ENCODE assay signal across 24 cellular contexts in the genomic region with DNA sequence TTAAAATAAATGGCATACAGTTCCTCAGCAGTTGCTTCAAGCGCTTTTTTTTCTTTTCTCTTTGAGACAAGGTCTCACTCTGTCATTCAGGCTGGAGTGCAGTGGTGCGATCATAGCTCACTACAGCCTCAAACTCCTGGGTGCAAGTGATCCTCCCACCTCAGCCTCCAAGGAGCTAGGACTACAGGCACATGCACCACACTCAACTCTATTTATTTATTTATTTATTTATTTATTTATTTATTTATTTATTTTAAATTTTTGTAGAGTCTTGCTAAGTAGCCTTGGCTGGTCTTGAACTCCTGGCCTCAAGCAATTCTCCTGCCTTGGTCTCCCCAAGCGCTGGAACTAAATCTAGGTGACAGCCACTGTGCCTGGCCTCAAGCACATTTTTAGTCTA.
DNase-seq lines count a peak whose midpoint lies in the region; ATAC-seq, FAIRE-seq and TF ChIP-seq lines count a peak whose summit lies in the region.
"Had no signal": no experiment of that assay in that cellular context is flagged by ENCODE, and none has a peak within 500 bp of the region (broad histone marks: within the 10 kb centered on the region; RNA-seq: fewer than 3 reads in every experiment).

No MANE protein-coding gene starts in this region.

- TF ChIP-seq POLR2A in A549 (IDR thresholded peaks at IDR 0.05; ENCODE audit: low read length) (no peak), K562 (conservative IDR thresholded peaks at IDR 0.05) (no peak), esophagus squamous epithelium (IDR thresholded peaks at IDR 0.05) (no peak)

- H2AFZ ChIP-seq in OCI-LY3 (ENCODE audit: low read depth, low read length) = no peak overlapping the region
- no peak overlapping the region for H2AFZ ChIP-seq in K562 (ENCODE audit: low read depth, low read length)
- no peak overlapping the region for H2AFZ ChIP-seq in osteoblast (ENCODE audit: low read length)
- H2AFZ ChIP-seq: GM23248 had no signal

- no peak for TF ChIP-seq CTCF in A549 (IDR thresholded peaks at IDR 0.05)
- no peak for TF ChIP-seq CTCF in OCI-LY3 (IDR thresholded peaks at IDR 0.05; ENCODE audit: low read depth, low read length)
- TF ChIP-seq CTCF in K562 (IDR thresholded peaks at IDR 0.05 in 2 of 3, conservative IDR thresholded peaks at IDR 0.05 in 1 of 3; ENCODE audit: insufficient read depth in 2 of 3, low read depth in 1 of 3, low read length in 3 of 3) = no peak
- TF ChIP-seq CTCF in osteoblast (IDR thresholded peaks at IDR 0.05; ENCODE audit: extremely low read depth, low read depth, low read length) = no peak
- no peak for TF ChIP-seq CTCF in esophagus squamous epithelium (IDR thresholded peaks at IDR 0.05)

- BruUV-seq in K562 (replicated peaks; lab: Mats Ljungman, UMichigan) = no TSS peak

- POLR2A ChIA-PET in A549 (lab: Yijun Ruan, JAX) = no interaction called here
- POLR2A ChIA-PET in K562 (lab: Yijun Ruan, JAX) = interaction anchor here (0.7 to 1.6 kb wide), 3 partner anchors 10 to 254 kb away, joined by 3 to 6 read pairs (median 3); no protein-coding TSS in a partner anchor

- H3K9me1 ChIP-seq in K562 (ENCODE audit: control insufficient read depth, insufficient read depth, low read length) = no peaks in the 10 kb centered on the region

- TF ChIP-seq RAD21 in A549 (conservative IDR thresholded peaks at IDR 0.05 in 1 of 2, IDR thresholded peaks at IDR 0.05 in 1 of 2) (no peak), K562 (CRISPR knock-in tag; conservative IDR thresholded peaks at IDR 0.05 in 1 of 2, IDR thresholded peaks at IDR 0.05 in 1 of 2) (no peak)

- H3K9ac ChIP-seq in OCI-LY3 (ENCODE audit: low read length) (no peak overlapping the region), K562 (ENCODE audit: insufficient read depth in 1 of 2, low read depth in 2 of 2, low read length in 2 of 2) (no peak overlapping the region)
- H3K9ac ChIP-seq: GM23248 had no signal

- H3K36me3 ChIP-seq in OCI-LY3 (replicated peaks; ENCODE audit: low read depth, low read length) (no peaks in the 10 kb centered on the region), K562 (ENCODE audit: control insufficient read depth, insufficient read depth, low read length) (no peaks in the 10 kb centered on the region), osteoblast (ENCODE audit: insufficient read depth, low read length) (no peaks in the 10 kb centered on the region), esophagus squamous epithelium (no peaks in the 10 kb centered on the region)
- H3K36me3 ChIP-seq: BE2C had no signal

- TF ChIP-seq EP300 in A549 (IDR thresholded peaks at IDR 0.05) (no peak), K562 (IDR thresholded peaks at IDR 0.05; ENCODE audit: low read length) (no peak)

- H3K4me2 ChIP-seq in A549 (no peak overlapping the region), OCI-LY3 (ENCODE audit: low read length) (peak overlapping the region; percentile 91), K562 (ENCODE audit: insufficient read depth, low read length) (no peak overlapping the region), osteoblast (ENCODE audit: insufficient read depth, low read length) (no peak overlapping the region)

- H3K27me3 ChIP-seq in OCI-LY3 (ENCODE audit: low read depth, low read length) = no peaks in the 10 kb centered on the region
- H3K27me3 ChIP-seq in K562 (ENCODE audit: control insufficient read depth in 2 of 2, insufficient read depth in 2 of 2, low read length in 2 of 2) = no peaks in the 10 kb centered on the region
- H3K27me3 ChIP-seq in osteoblast (ENCODE audit: insufficient read depth, low read length) = no peaks in the 10 kb centered on the region
- H3K27me3 ChIP-seq in esophagus squamous epithelium = no peaks in the 10 kb centered on the region
- H3K27me3 ChIP-seq: BE2C had no signal

- H3K4me3 ChIP-seq in A549 = no peak overlapping the region
- H3K4me3 ChIP-seq in OCI-LY3 (ENCODE audit: low read length) = no peak overlapping the region
- H3K4me3 ChIP-seq in K562 = no peak overlapping the region
- no peak overlapping the region for H3K4me3 ChIP-seq in osteoblast (ENCODE audit: insufficient read depth, low read length)
- H3K4me3 ChIP-seq in esophagus squamous epithelium = no peak overlapping the region
- H3K4me3 ChIP-seq: GM23248 had no signal

- peaks cover 17% of the 10 kb centered on the region; the same call in 1 of the 2 replicates for H4K20me1 ChIP-seq in OCI-LY3 (ENCODE audit: insufficient read depth, low read length)
- H4K20me1 ChIP-seq in K562 (replicated peaks; ENCODE audit: control insufficient read depth, insufficient read depth, low read length) = peaks cover 11% of the 10 kb centered on the region
- H4K20me1 ChIP-seq in osteoblast (ENCODE audit: insufficient read depth, low read length) = peaks cover 70% of the 10 kb centered on the region

- no peak for ATAC-seq in A549
- ATAC-seq in K562 = no peak

- intact Hi-C loops in K562 (cut with micrococcal nuclease) = loop anchor here (10.0 kb wide), 1 partner anchor 49 kb away; no protein-coding TSS in a partner anchor
- intact Hi-C loops in esophagus squamous epithelium (cut with DNase I) = loop anchor here (10.0 kb wide), 1 partner anchor 459 kb away; no protein-coding TSS in a partner anchor

- H3K27ac ChIP-seq in A549 (no peak overlapping the region), OCI-LY3 (ENCODE audit: low read length) (peak overlapping the region; percentile 79; the same call in 1 of the 2 replicates), K562 (ENCODE audit: extremely low read depth, low read depth, low read length) (no peak overlapping the region), osteoblast (ENCODE audit: low read depth, low read length) (peak overlapping the region; percentile 30), esophagus squamous epithelium (no peak overlapping the region)
- H3K27ac ChIP-seq: 22Rv1, GM23248 had no signal

- 95% methylated on average over 3 of the region's 3 CpGs for WGBS in A549 (ENCODE audit: missing lambda C conversion rate)
- 96% methylated on average over 3 of the region's 3 CpGs for WGBS in K562 (ENCODE audit: insufficient coverage, low coverage, missing lambda C conversion rate)
- 96 to 98% methylated on average over 3 of the region's 3 CpGs for WGBS in esophagus squamous epithelium, 2 donors

- H3K4me1 ChIP-seq in A549 = peaks cover 72% of the 10 kb centered on the region
- peaks cover 58% of the 10 kb centered on the region for H3K4me1 ChIP-seq in OCI-LY3 (ENCODE audit: low read length)
- peaks cover 8 to 25% of the 10 kb centered on the region in 2 experiments; a peak in 4 of 5 replicates for H3K4me1 ChIP-seq in K562 (replicated peaks in 1 of 2; ENCODE audit: control insufficient read depth in 2 of 2, insufficient read depth in 2 of 2, low read length in 2 of 2)
- peaks cover 43% of the 10 kb centered on the region for H3K4me1 ChIP-seq in osteoblast (ENCODE audit: insufficient read depth, low read length)
- peaks cover 6 to 72% (median 41%) of the 10 kb centered on the region in 3 donors for H3K4me1 ChIP-seq in esophagus squamous epithelium

- H3K9me3 ChIP-seq in A549 = no peaks in the 10 kb centered on the region
- no peaks in the 10 kb centered on the region for H3K9me3 ChIP-seq in OCI-LY3 (ENCODE audit: insufficient read depth, low read length)
- no peaks in the 10 kb centered on the region for H3K9me3 ChIP-seq in K562 (replicated peaks; ENCODE audit: control insufficient read depth, insufficient read depth, low read depth, low read length)
- H3K9me3 ChIP-seq in osteoblast (ENCODE audit: low read depth, low read length) = no peaks in the 10 kb centered on the region
- no peaks in the 10 kb centered on the region for H3K9me3 ChIP-seq in esophagus squamous epithelium
- H3K9me3 ChIP-seq: BE2C had no signal

- CTCF ChIA-PET in A549 (lab: Yijun Ruan, JAX) (interaction anchor here (2.1 kb wide), 1 partner anchor 91 kb away, joined by 7 read pairs; no protein-coding TSS in a partner anchor), K562 (lab: Yijun Ruan, JAX; ENCODE audit: low intra/inter-chr PET ratio) (no interaction called here)

- H3K79me2 ChIP-seq in OCI-LY3 (ENCODE audit: low read length) (peaks cover 95% of the 10 kb centered on the region), K562 (ENCODE audit: control insufficient read depth, insufficient read depth, low read length) (peaks cover 96% of the 10 kb centered on the region), osteoblast (ENCODE audit: insufficient read depth, low read length) (peaks cover 93% of the 10 kb centered on the region)

- no peak for FAIRE-seq in A549 (lab: Jason Lieb, UNC)
- no peak for FAIRE-seq in K562 (lab: Jason Lieb, UNC)
- FAIRE-seq: A204.1, G401.6, GM12892, H1 had no signal

- no peak for DNase-seq in A549 (ENCODE audit: low read depth in 1 of 2, low spot score in 1 of 2)
- no peak for DNase-seq in K562 (ENCODE audit: extremely low read depth in 1 of 4, low spot score in 3 of 4)
- DNase-seq in osteoblast (ENCODE audit: insufficient read length, low spot score, missing footprints) = no peak
- DNase-seq in esophagus squamous epithelium (lab: John Stamatoyannopoulos, UW) = no peak
- DNase-seq in NCI-H146 (lab: John Stamatoyannopoulos, UW) = no peak
- no peak for DNase-seq in stimulated activated CD8-positive, alpha-beta memory T cell treated with anti-CD3 and anti-CD28 coated beads, Interleukin-4, amount 100 ng/mL, for 48 hours
- no peak for DNase-seq in DMS153 (lab: John Stamatoyannopoulos, UW)
- DNase-seq: ACHN; AML-193; BE2C; C1 segment of cervical spinal cord; Calu3; CD4-positive, alpha-beta memory T cell; COR-L47; DND-41; GM23248; H7; HCEC 1CT had no signal

- in situ Hi-C loops in K562 (cut with MboI) = no loop called here

TF ChIP-seq in A549, 52 proteins besides CTCF, POLR2A, EP300 and RAD21:
- TF ChIP-seq ZC3H11A (IDR thresholded peaks at IDR 0.05) (peak; percentile 69), NR3C1 (IDR thresholded peaks at IDR 0.05) (no peak), FOSL2 (IDR thresholded peaks at IDR 0.05) (no peak), FOSL2 (CRISPR knock-in tag; IDR thresholded peaks at IDR 0.05) (no peak)

TF ChIP-seq in K562, 482 proteins besides CTCF, POLR2A, EP300 and RAD21:
- TF ChIP-seq, protein P1, sequence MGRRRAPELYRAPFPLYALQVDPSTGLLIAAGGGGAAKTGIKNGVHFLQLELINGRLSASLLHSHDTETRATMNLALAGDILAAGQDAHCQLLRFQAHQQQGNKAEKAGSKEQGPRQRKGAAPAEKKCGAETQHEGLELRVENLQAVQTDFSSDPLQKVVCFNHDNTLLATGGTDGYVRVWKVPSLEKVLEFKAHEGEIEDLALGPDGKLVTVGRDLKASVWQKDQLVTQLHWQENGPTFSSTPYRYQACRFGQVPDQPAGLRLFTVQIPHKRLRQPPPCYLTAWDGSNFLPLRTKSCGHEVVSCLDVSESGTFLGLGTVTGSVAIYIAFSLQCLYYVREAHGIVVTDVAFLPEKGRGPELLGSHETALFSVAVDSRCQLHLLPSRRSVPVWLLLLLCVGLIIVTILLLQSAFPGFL (CRISPR knock-in tag; IDR thresholded peaks at IDR 0.05) = no peak
- TF ChIP-seq ZC3H11A (IDR thresholded peaks at IDR 0.05; ENCODE audit: low read depth, low read length) (peak; percentile 57; the same call in 1 of the 2 replicates), NR4A1 (CRISPR knock-in tag; IDR thresholded peaks at IDR 0.05) (no peak), NR4A1 (tag; IDR thresholded peaks at IDR 0.05) (no peak)
TF ChIP-seq in K562: peak in this region for 1.

Comparison
In these comparisons a context has a peak if more than half of its experiments do, and no peak if none do; other contexts are left out.
1. H3K27ac ChIP-seq: peak in OCI-LY3 (single experiment) and osteoblast (single experiment); none in A549 (0 of 2), K562 (single experiment) and esophagus squamous epithelium (0 of 4).